Comparison of ENCODE assay signal across 1 cellular context in genomic region chr7:55052081-55052480, GRCh38.
TF ChIP-seq lines count a peak whose summit lies in the region.

No MANE protein-coding gene starts in this region.

TF ChIP-seq in HCT116, 20 proteins besides CTCF, POLR2A, EP300 and RAD21:
- TF ChIP-seq, protein P1, sequence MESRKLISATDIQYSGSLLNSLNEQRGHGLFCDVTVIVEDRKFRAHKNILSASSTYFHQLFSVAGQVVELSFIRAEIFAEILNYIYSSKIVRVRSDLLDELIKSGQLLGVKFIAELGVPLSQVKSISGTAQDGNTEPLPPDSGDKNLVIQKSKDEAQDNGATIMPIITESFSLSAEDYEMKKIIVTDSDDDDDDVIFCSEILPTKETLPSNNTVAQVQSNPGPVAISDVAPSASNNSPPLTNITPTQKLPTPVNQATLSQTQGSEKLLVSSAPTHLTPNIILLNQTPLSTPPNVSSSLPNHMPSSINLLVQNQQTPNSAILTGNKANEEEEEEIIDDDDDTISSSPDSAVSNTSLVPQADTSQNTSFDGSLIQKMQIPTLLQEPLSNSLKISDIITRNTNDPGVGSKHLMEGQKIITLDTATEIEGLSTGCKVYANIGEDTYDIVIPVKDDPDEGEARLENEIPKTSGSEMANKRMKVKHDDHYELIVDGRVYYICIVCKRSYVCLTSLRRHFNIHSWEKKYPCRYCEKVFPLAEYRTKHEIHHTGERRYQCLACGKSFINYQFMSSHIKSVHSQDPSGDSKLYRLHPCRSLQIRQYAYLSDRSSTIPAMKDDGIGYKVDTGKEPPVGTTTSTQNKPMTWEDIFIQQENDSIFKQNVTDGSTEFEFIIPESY (IDR thresholded peaks at IDR 0.05; ENCODE audit: extremely low read depth, insufficient replicate concordance, low read length), result no peak
- TF ChIP-seq CBX3 (IDR thresholded peaks at IDR 0.05; ENCODE audit: low read depth) (no peak), JUND (IDR thresholded peaks at IDR 0.05) (no peak), CEBPB (IDR thresholded peaks at IDR 0.05; ENCODE audit: low read depth) (no peak), ZFX (IDR thresholded peaks at IDR 0.05) (no peak), YY1 (IDR thresholded peaks at IDR 0.05; ENCODE audit: extremely low read depth, insufficient replicate concordance, low read depth, low read length) (no peak), SIN3A (IDR thresholded peaks at IDR 0.05; ENCODE audit: low read depth) (no peak), EZH2phosphoT487 (IDR thresholded peaks at IDR 0.05; ENCODE audit: borderline replicate concordance) (no peak), ELF1 (IDR thresholded peaks at IDR 0.05; ENCODE audit: borderline replicate concordance, low read depth) (no peak), TCF7L2 (IDR thresholded peaks at IDR 0.05; ENCODE audit: borderline replicate concordance, extremely low read depth, insufficient read depth, insufficient read length) (no peak), SP1 (IDR thresholded peaks at IDR 0.05; ENCODE audit: low read depth) (no peak), SRF (IDR thresholded peaks at IDR 0.05; ENCODE audit: low read depth) (no peak), EZH2 (IDR thresholded peaks at IDR 0.05) (no peak)
- TF ChIP-seq, protein P2, sequence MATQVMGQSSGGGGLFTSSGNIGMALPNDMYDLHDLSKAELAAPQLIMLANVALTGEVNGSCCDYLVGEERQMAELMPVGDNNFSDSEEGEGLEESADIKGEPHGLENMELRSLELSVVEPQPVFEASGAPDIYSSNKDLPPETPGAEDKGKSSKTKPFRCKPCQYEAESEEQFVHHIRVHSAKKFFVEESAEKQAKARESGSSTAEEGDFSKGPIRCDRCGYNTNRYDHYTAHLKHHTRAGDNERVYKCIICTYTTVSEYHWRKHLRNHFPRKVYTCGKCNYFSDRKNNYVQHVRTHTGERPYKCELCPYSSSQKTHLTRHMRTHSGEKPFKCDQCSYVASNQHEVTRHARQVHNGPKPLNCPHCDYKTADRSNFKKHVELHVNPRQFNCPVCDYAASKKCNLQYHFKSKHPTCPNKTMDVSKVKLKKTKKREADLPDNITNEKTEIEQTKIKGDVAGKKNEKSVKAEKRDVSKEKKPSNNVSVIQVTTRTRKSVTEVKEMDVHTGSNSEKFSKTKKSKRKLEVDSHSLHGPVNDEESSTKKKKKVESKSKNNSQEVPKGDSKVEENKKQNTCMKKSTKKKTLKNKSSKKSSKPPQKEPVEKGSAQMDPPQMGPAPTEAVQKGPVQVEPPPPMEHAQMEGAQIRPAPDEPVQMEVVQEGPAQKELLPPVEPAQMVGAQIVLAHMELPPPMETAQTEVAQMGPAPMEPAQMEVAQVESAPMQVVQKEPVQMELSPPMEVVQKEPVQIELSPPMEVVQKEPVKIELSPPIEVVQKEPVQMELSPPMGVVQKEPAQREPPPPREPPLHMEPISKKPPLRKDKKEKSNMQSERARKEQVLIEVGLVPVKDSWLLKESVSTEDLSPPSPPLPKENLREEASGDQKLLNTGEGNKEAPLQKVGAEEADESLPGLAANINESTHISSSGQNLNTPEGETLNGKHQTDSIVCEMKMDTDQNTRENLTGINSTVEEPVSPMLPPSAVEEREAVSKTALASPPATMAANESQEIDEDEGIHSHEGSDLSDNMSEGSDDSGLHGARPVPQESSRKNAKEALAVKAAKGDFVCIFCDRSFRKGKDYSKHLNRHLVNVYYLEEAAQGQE (IDR thresholded peaks at IDR 0.05; ENCODE audit: low read depth), result no peak
TF ChIP-seq in HCT116: peak in this region for 0.
